ENCODE assay signal across 10 cellular contexts in genomic region chr17:7586673-7587419, GRCh38. TPM values are rescaled to one million over a fixed set of nuclear protein-coding genes. Genes with fewer than 3 reads are reported as not detected.
DNase-seq lines count a peak whose midpoint lies in the region; ATAC-seq and TF ChIP-seq lines count a peak whose summit lies in the region.
"Had no signal": no experiment of that assay in that cellular context is flagged by ENCODE, and none has a peak within 500 bp of the region (broad histone marks: within the 10 kb centered on the region; RNA-seq: fewer than 3 reads in every experiment).

No MANE protein-coding gene starts in this region.

- ATAC-seq in aorta (ENCODE audit: low FRiP score) (no peak), HG02884 (IDR thresholded peaks at IDR 0.05; ENCODE audit: unreplicated experiment) (no peak)

- 46% methylated on average over 6 of the region's 9 CpGs for WGBS in suprapubic skin
- WGBS in aorta, 2 donors = 69 to 71% methylated on average over 9 of the region's 9 CpGs

- H3K9ac ChIP-seq in fibroblast of lung (ENCODE audit: insufficient read depth, low read length) = no peak overlapping the region

- no peak for DNase-seq in activated naive CD8-positive, alpha-beta T cell treated with anti-CD3 and anti-CD28 coated beads for 36 hours
- DNase-seq in Peyer's patch (peak in 2 of 3 donors; percentile 67 to 74), fibroblast of lung (ENCODE audit: low read depth in 2 of 2) (no peak), suprapubic skin (ENCODE audit: low spot score in 2 of 2) (no peak), aorta (no peak), NCI-H2081 treated with DMSO at 0.1 percent for 48 hours (lab: John Stamatoyannopoulos, UW) (no peak)

- peaks cover 2% of the 10 kb centered on the region for H3K36me3 Mint-ChIP-seq in activated naive CD8-positive, alpha-beta T cell
- peaks cover 37% of the 10 kb centered on the region for H3K36me3 Mint-ChIP-seq in activated naive CD8-positive, alpha-beta T cell treated with anti-CD3 and anti-CD28 coated beads for 36 hours

- H3K27me3 Mint-ChIP-seq in activated naive CD8-positive, alpha-beta T cell = no peaks in the 10 kb centered on the region
- no peaks in the 10 kb centered on the region for H3K27me3 Mint-ChIP-seq in activated naive CD8-positive, alpha-beta T cell treated with anti-CD3 and anti-CD28 coated beads for 36 hours

- intact Hi-C loops in aorta (cut with DNase I) = loop anchor here in 1 of 2 donors (5.0 kb wide), 1 partner anchor 75 kb away; no protein-coding TSS in a partner anchor

- H3K27ac ChIP-seq in Peyer's patch (peak overlapping the region in 2 of 4 donors; percentile 7 to 11), fibroblast of lung (ENCODE audit: insufficient read depth, low read length) (peak overlapping the region; percentile 73), suprapubic skin (peak overlapping the region; percentile 79), aorta (ENCODE audit: low read depth in 1 of 2, low read length in 2 of 2) (no peak overlapping the region)
- H3K27ac ChIP-seq: cardiac muscle cell had no signal

- H3K4me1 ChIP-seq in Peyer's patch = peaks cover 5 to 34% (median 15%) of the 10 kb centered on the region in 4 donors
- H3K4me1 ChIP-seq in fibroblast of lung (ENCODE audit: control insufficient read depth, extremely low read depth, insufficient read depth, low read length) = peaks cover 58% of the 10 kb centered on the region
- H3K4me1 ChIP-seq in suprapubic skin = peaks cover 83% of the 10 kb centered on the region
- H3K4me1 ChIP-seq in aorta (ENCODE audit: control insufficient read depth in 1 of 2, insufficient read depth in 2 of 2, low read length in 2 of 2) = peaks cover 0 to 4% of the 10 kb centered on the region in 2 donors

- no peaks in the 10 kb centered on the region for H4K20me1 ChIP-seq in fibroblast of lung (ENCODE audit: control insufficient read depth, extremely low read depth, insufficient read depth, low read length)

- no peak for TF ChIP-seq EP300 in suprapubic skin (IDR thresholded peaks at IDR 0.05)

- peak overlapping the region; percentile 42 for H3K4me3 Mint-ChIP-seq in activated naive CD8-positive, alpha-beta T cell
- no peak overlapping the region for H3K4me3 Mint-ChIP-seq in activated naive CD8-positive, alpha-beta T cell treated with anti-CD3 and anti-CD28 coated beads for 36 hours

- no peak for TF ChIP-seq POLR2A in Peyer's patch (IDR thresholded peaks at IDR 0.05)
- no peak for TF ChIP-seq POLR2A in suprapubic skin (IDR thresholded peaks at IDR 0.05)

- no peaks in the 10 kb centered on the region for H3K27me3 ChIP-seq in Peyer's patch
- H3K27me3 ChIP-seq in fibroblast of lung (ENCODE audit: control insufficient read depth, insufficient read depth, low read length) = no peaks in the 10 kb centered on the region
- H3K27me3 ChIP-seq in suprapubic skin = no peaks in the 10 kb centered on the region
- H3K27me3 ChIP-seq in aorta (ENCODE audit: control insufficient read depth in 1 of 2, insufficient read depth in 2 of 2, low read length in 1 of 2) = no peaks in the 10 kb centered on the region
- H3K27me3 ChIP-seq: cardiac muscle cell had no signal

- H3K36me3 ChIP-seq in Peyer's patch (peaks cover 0 to 23% (median 0%) of the 10 kb centered on the region in 3 donors), fibroblast of lung (ENCODE audit: control insufficient read depth, insufficient read depth, low read length) (peaks cover 15% of the 10 kb centered on the region), suprapubic skin (peaks cover 15% of the 10 kb centered on the region), aorta (ENCODE audit: control insufficient read depth in 1 of 2, insufficient read depth in 2 of 2, low read length in 1 of 2) (peaks cover 0 to 2% of the 10 kb centered on the region in 2 donors)

- no peaks in the 10 kb centered on the region for H3K9me3 Mint-ChIP-seq in activated naive CD8-positive, alpha-beta T cell (ENCODE audit: low read depth)
- no peaks in the 10 kb centered on the region for H3K9me3 Mint-ChIP-seq in activated naive CD8-positive, alpha-beta T cell treated with anti-CD3 and anti-CD28 coated beads for 36 hours

- peak in 4 of 6 experiments; percentile 18 to 67 (median 54) for TF ChIP-seq CTCF in Peyer's patch (IDR thresholded peaks at IDR 0.05)
- TF ChIP-seq CTCF in fibroblast of lung (conservative IDR thresholded peaks at IDR 0.05 in 1 of 2, IDR thresholded peaks at IDR 0.05 in 1 of 2; ENCODE audit: low read depth in 1 of 2, low read length in 2 of 2) = peak in 1 of 2 donors; percentile 14
- TF ChIP-seq CTCF in suprapubic skin (IDR thresholded peaks at IDR 0.05) = peak; percentile 9 to 54

- peaks cover 26% of the 10 kb centered on the region for H3K4me1 Mint-ChIP-seq in activated naive CD8-positive, alpha-beta T cell (ENCODE audit: low read depth)
- peaks cover 22% of the 10 kb centered on the region for H3K4me1 Mint-ChIP-seq in activated naive CD8-positive, alpha-beta T cell treated with anti-CD3 and anti-CD28 coated beads for 36 hours

- no peak overlapping the region for H2AFZ ChIP-seq in fibroblast of lung (ENCODE audit: low read length)

- no peak overlapping the region for H3K27ac Mint-ChIP-seq in activated naive CD8-positive, alpha-beta T cell
- H3K27ac Mint-ChIP-seq in activated naive CD8-positive, alpha-beta T cell treated with anti-CD3 and anti-CD28 coated beads for 36 hours = no peak overlapping the region

- peaks cover 36% of the 10 kb centered on the region for H3K79me2 ChIP-seq in fibroblast of lung (ENCODE audit: control insufficient read depth, insufficient read depth, low read length)

- no peaks in the 10 kb centered on the region for H3K9me3 ChIP-seq in Peyer's patch
- no peaks in the 10 kb centered on the region for H3K9me3 ChIP-seq in fibroblast of lung (ENCODE audit: control insufficient read depth, insufficient read depth, low read depth, low read length)
- no peaks in the 10 kb centered on the region for H3K9me3 ChIP-seq in suprapubic skin
- H3K9me3 ChIP-seq in aorta (ENCODE audit: control insufficient read depth, low read length) = no peaks in the 10 kb centered on the region

- H3K4me2 ChIP-seq in fibroblast of lung (ENCODE audit: extremely low read depth, insufficient read depth, low read length) = peak overlapping the region; percentile 66

- H3K4me3 ChIP-seq in Peyer's patch = no peak overlapping the region
- no peak overlapping the region for H3K4me3 ChIP-seq in fibroblast of lung (replicated peaks in 1 of 4; ENCODE audit: control extremely low read depth in 1 of 4, insufficient read depth in 1 of 4, low read depth in 3 of 4, low read length in 4 of 4)
- no peak overlapping the region for H3K4me3 ChIP-seq in suprapubic skin
- no peak overlapping the region for H3K4me3 ChIP-seq in aorta (ENCODE audit: low read length in 2 of 2)
- H3K4me3 ChIP-seq: cardiac muscle cell had no signal

RNA-seq across cellular contexts. Expression of gene SOX15, which starts 3.0 kb away (rescaled TPM):
- total RNA-seq in activated naive CD8-positive, alpha-beta T cell treated with anti-CD3 and anti-CD28 coated beads for 36 hours = under 1 TPM; 0.28 to 0.35 TPM
- total RNA-seq in Peyer's patch (1 to 10 TPM in 3 of 4 donors, not detected in 1; 1.9 to 2.7 (median 2.4) TPM), fibroblast of lung (under 0.01 and 0.50 TPM in 2 replicates), suprapubic skin (100 to 1,000 TPM in 2 of 4 donors, 10 to 100 TPM in 2; 68.0 to 140 (median 102) TPM), aorta (1 to 10 TPM; 1.1 to 2.4 TPM)
- polyA plus RNA-seq in fibroblast of lung (0.36 and 0.78 TPM in 2 replicates), aorta (1 to 10 TPM in 1 of 2 donors, under 1 TPM in 1; 0.50 to 2.8 TPM)
- polyA plus RNA-seq in fibroblast of lung (2012) = 0.64 and 3.4 TPM in 2 replicates
- polyA minus RNA-seq in fibroblast of lung (ENCODE audit: low replicate concordance) = 2.5 TPM in 1 of 2 replicates, not detected in the other
- total RNA-seq: RPMI7951 had no signal

RNA-seq across cellular contexts. Expression of gene MPDU1, which starts 3.2 kb away (rescaled TPM):
- total RNA-seq in activated naive CD8-positive, alpha-beta T cell treated with anti-CD3 and anti-CD28 coated beads for 36 hours = 10 to 100 TPM; 72.8 to 77.2 TPM
- total RNA-seq in Peyer's patch (100 to 1,000 TPM in 3 of 4 donors, 10 to 100 TPM in 1; 37.1 to 236 (median 125) TPM), fibroblast of lung (29.5 and 51.9 TPM in 2 replicates), suprapubic skin (100 to 1,000 TPM in 1 of 4 donors, 10 to 100 TPM in 3; 54.3 to 104 (median 86.3) TPM), aorta (10 to 100 TPM; 21.4 to 24.7 TPM)
- polyA plus RNA-seq in fibroblast of lung (107 and 172 TPM in 2 replicates), aorta (10 to 100 TPM; 12.0 to 20.8 TPM)
- 69.8 and 100 TPM in 2 replicates for polyA plus RNA-seq in fibroblast of lung (2012)
- 214 and 261 TPM in 2 replicates for polyA minus RNA-seq in fibroblast of lung (ENCODE audit: low replicate concordance)

RNA-seq across cellular contexts. Expression of gene CD68, which starts 7.4 kb away (rescaled TPM):
- 1 to 10 TPM; 6.6 to 6.7 TPM for total RNA-seq in activated naive CD8-positive, alpha-beta T cell treated with anti-CD3 and anti-CD28 coated beads for 36 hours
- total RNA-seq in Peyer's patch (100 to 1,000 TPM in 3 of 4 donors, 10 to 100 TPM in 1; 42.1 to 149 (median 124) TPM), fibroblast of lung (16.2 and 29.4 TPM in 2 replicates), suprapubic skin (10 to 100 TPM in 1 of 4 donors, 1 to 10 TPM in 3; 5.0 to 13.2 (median 9.6) TPM), aorta (100 to 1,000 TPM; 111 to 112 TPM)
- polyA plus RNA-seq in fibroblast of lung (90.4 and 250 TPM in 2 replicates), aorta (100 to 1,000 TPM in 1 of 2 donors, 10 to 100 TPM in 1; 55.3 to 111 TPM)
- polyA plus RNA-seq in fibroblast of lung (2012) = 82.0 and 162 TPM in 2 replicates
- polyA minus RNA-seq in fibroblast of lung (ENCODE audit: low replicate concordance) = 178 and 296 TPM in 2 replicates

RNA-seq across cellular contexts. Expression of gene SENP3, which starts 25.1 kb away (rescaled TPM):
- 100 to 1,000 TPM in 1 of 2 experiments, 10 to 100 TPM in 1; 96.5 to 100 TPM for total RNA-seq in activated naive CD8-positive, alpha-beta T cell treated with anti-CD3 and anti-CD28 coated beads for 36 hours
- total RNA-seq in Peyer's patch (10 to 100 TPM; 31.4 to 47.7 (median 43.7) TPM), fibroblast of lung (65.5 and 66.2 TPM in 2 replicates), suprapubic skin (10 to 100 TPM; 40.2 to 53.5 (median 51.6) TPM), aorta (10 to 100 TPM; 36.2 to 38.3 TPM)
- polyA plus RNA-seq in fibroblast of lung (67.6 and 118 TPM in 2 replicates), aorta (10 to 100 TPM; 48.4 to 75.1 TPM)
- polyA plus RNA-seq in fibroblast of lung (2012) = 35.6 and 48.8 TPM in 2 replicates
- polyA minus RNA-seq in fibroblast of lung (ENCODE audit: low replicate concordance) = 76.0 and 122 TPM in 2 replicates

RNA-seq across cellular contexts. Expression of gene FXR2, which starts 27.9 kb away (rescaled TPM):
- 10 to 100 TPM; 35.5 to 37.0 TPM for total RNA-seq in activated naive CD8-positive, alpha-beta T cell treated with anti-CD3 and anti-CD28 coated beads for 36 hours
- total RNA-seq in Peyer's patch (10 to 100 TPM; 28.8 to 38.1 (median 30.4) TPM), fibroblast of lung (39.8 and 46.6 TPM in 2 replicates), suprapubic skin (10 to 100 TPM; 21.0 to 25.6 (median 22.5) TPM), aorta (10 to 100 TPM; 25.3 to 31.1 TPM)
- polyA plus RNA-seq in fibroblast of lung (22.0 and 28.1 TPM in 2 replicates), aorta (10 to 100 TPM; 21.2 to 36.5 TPM)
- polyA plus RNA-seq in fibroblast of lung (2012) = 20.7 and 30.8 TPM in 2 replicates
- polyA minus RNA-seq in fibroblast of lung (ENCODE audit: low replicate concordance) = 106 and 122 TPM in 2 replicates

Comparison
In these comparisons a context has a peak if more than half of its experiments do, and no peak if none do; other contexts are left out.
1. DNase-seq: peak in Peyer's patch (2 of 3); none in activated naive CD8-positive, alpha-beta T cell treated with anti-CD3 and anti-CD28 coated beads for 36 hours (single experiment), fibroblast of lung (0 of 2), suprapubic skin (0 of 2), aorta (0 of 2) and NCI-H2081 treated with DMSO at 0.1 percent for 48 hours (single experiment).
2. H3K27ac ChIP-seq: peak in fibroblast of lung (single experiment) and suprapubic skin (single experiment); none in aorta (0 of 2).
3. RNA of gene SOX15, which starts 3.0 kb away (total RNA-seq): 68.0 to 140 TPM in suprapubic skin; 1.9 to 2.7 TPM in Peyer's patch, 1.1 to 2.4 TPM in aorta, under 0.01 to 0.50 TPM in fibroblast of lung and 0.28 to 0.35 TPM in activated naive CD8-positive, alpha-beta T cell treated with anti-CD3 and anti-CD28 coated beads for 36 hours; every median in the first group is over 10 times any median in the second.